In the genomic region with DNA sequence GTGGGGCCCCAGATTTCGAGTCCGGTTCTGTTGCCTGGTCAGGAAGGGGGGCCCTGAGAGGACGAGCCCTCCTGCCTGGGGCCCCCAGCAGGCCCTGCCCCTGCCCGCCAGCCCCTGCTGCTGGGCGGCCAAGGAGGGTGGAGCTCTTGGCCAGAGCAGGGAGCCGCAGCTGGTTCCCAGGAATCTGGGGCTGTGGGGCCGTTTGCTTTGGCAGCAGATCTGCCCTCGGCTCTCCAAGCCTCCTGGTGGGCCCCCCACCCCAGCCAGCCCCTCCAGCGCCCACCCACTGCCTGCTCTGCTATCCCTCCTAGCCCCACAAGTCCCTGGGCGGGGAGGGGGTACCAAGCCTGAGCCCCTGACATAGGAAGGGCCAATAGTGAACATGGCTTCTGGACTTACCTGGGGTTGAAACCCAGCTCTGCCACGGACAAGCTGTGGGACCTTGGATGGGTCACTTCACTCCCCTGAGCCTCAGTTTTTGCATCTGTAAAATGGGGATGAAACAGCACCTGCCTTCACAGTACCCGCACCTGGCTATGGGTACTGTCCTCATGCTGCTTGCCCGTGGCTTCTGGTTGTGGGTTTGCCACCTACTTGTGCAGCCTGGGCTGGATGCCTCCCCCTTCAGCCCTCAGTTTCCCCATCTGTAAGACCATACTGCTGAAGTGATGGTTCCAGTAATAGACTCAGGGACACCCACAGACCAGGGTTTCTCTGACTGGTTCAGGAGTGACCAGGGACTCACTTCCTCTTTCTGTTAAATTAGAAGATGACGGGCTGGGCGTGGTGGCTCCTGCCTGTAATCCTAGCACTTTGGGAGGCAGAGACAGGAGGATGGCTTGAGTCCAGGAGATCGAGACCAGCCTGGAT, we compare ENCODE assay signal across 13 cellular contexts. TPM values are rescaled to one million over a fixed set of nuclear protein-coding genes. Genes with fewer than 3 reads are reported as not detected.
A peak's percentile ranks its signal among the peaks of the same experiment; 100 is the strongest.
DNase-seq lines count a peak whose midpoint lies in the region; ATAC-seq and TF ChIP-seq lines count a peak whose summit lies in the region.
"Had no signal": no experiment of that assay in that cellular context is flagged by ENCODE, and none has a peak within 500 bp of the region (broad histone marks: within the 10 kb centered on the region; RNA-seq: fewer than 3 reads in every experiment).

No MANE protein-coding gene starts in this region.

- POLR2A ChIA-PET in OCI-LY7 (lab: Charles Lee): no interaction called here

- DNase-seq in GM12865 (ENCODE audit: low read depth) (peak; percentile 37), OCI-LY7 (ENCODE audit: low spot score) (peak; percentile 28), gastrocnemius medialis (no peak)
- DNase-seq in NK-92 treated with Interleukin-12 subunit alpha and Interleukin-12 subunit beta, amount 100 ng/mL, for 24 hours (lab: John Stamatoyannopoulos, UW): no peak
- no peak for DNase-seq in stimulated activated naive CD4-positive, alpha-beta T cell (lab: John Stamatoyannopoulos, UW)
- DNase-seq: activated CD8-positive, alpha-beta memory T cell treated with anti-CD3 and anti-CD28 coated beads, Interleukin-2, amount 50 U/mL, for 4 hours; CD8-positive, alpha-beta T cell; immature natural killer cell; NCI-H1105 treated with DMSO at 0.1 percent for 48 hours had no signal

- in situ Hi-C loops in gastrocnemius medialis (cut with MboI; ENCODE audit: low sequenced_read_pairs in 4 of 4): loop anchor here in 1 of 4 donors (25.0 kb wide), 1 partner anchor 138 kb away; no protein-coding TSS in a partner anchor

- no peak for TF ChIP-seq POLR2A in gastroesophageal sphincter (IDR thresholded peaks at IDR 0.05)
- TF ChIP-seq POLR2A in gastrocnemius medialis (IDR thresholded peaks at IDR 0.05): no peak

- 63 to 80% methylated on average over 1 to 8 of the region's 16 CpGs for WGBS in gastroesophageal sphincter (ENCODE audit: low coverage in 1 of 2), 2 donors

- H3K9me2 ChIP-seq in OCI-LY7 (ENCODE audit: insufficient read depth, low read length): no peaks in the 10 kb centered on the region

- H3K27ac ChIP-seq in OCI-LY7 (ENCODE audit: low read depth, low read length, poor library complexity, severe bottlenecking) (no peak overlapping the region), gastroesophageal sphincter (peak overlapping the region; percentile 8 to 100 (median 98)), gastrocnemius medialis (peak overlapping the region; percentile 61 to 80 (median 74))
- H3K27ac ChIP-seq: neutrophil had no signal

- no peak overlapping the region for H2AFZ ChIP-seq in OCI-LY7 (ENCODE audit: low read length)

- ATAC-seq in gastroesophageal sphincter (no peak), gastrocnemius medialis (no peak), GM21619 (IDR thresholded peaks at IDR 0.05; ENCODE audit: unreplicated experiment) (no peak), HG03159 (IDR thresholded peaks at IDR 0.05; ENCODE audit: unreplicated experiment) (no peak)
- ATAC-seq: CD8-positive, alpha-beta T cell had no signal

- no TSS peak for BruUV-seq in OCI-LY7 (replicated peaks; lab: Mats Ljungman, UMichigan)

- H3K4me1 ChIP-seq in OCI-LY7 (ENCODE audit: insufficient read depth, low read length, poor library complexity, severe bottlenecking): peaks cover 10% of the 10 kb centered on the region
- H3K4me1 ChIP-seq in gastroesophageal sphincter: peaks cover 7 to 100% (median 80%) of the 10 kb centered on the region in 3 donors
- peaks cover 30 to 43% of the 10 kb centered on the region in 2 donors for H3K4me1 ChIP-seq in gastrocnemius medialis

- H3K27me3 ChIP-seq in gastroesophageal sphincter (no peaks in the 10 kb centered on the region), gastrocnemius medialis (no peaks in the 10 kb centered on the region)

- no peaks in the 10 kb centered on the region for H3K36me3 ChIP-seq in OCI-LY7 (ENCODE audit: insufficient read depth, low read length)
- H3K36me3 ChIP-seq in gastroesophageal sphincter: no peaks in the 10 kb centered on the region
- H3K36me3 ChIP-seq in gastrocnemius medialis: no peaks in the 10 kb centered on the region
- H3K36me3 ChIP-seq: neutrophil had no signal

- H3K79me2 ChIP-seq in OCI-LY7 (ENCODE audit: insufficient read depth, low read depth, low read length): no peaks in the 10 kb centered on the region

- intact Hi-C loops in OCI-LY7 (cut with micrococcal nuclease; ENCODE audit: unreplicated experiment): no loop called here
- intact Hi-C loops in gastrocnemius medialis (cut with DNase I; ENCODE audit: low total_unique reads): loop anchor here (5.0 kb wide), 1 partner anchor 53 kb away; the partner anchor contains the start of gene TFAP4

- H4K20me1 ChIP-seq in OCI-LY7 (ENCODE audit: insufficient read depth, low read length): no peaks in the 10 kb centered on the region

- TF ChIP-seq CTCF in GM12865 (IDR thresholded peaks at IDR 0.05; ENCODE audit: insufficient read depth, low read depth, low read length, missing control alignments): no peak
- TF ChIP-seq CTCF in OCI-LY7 (conservative IDR thresholded peaks at IDR 0.05; ENCODE audit: low read length): no peak
- no peak for TF ChIP-seq CTCF in gastroesophageal sphincter (IDR thresholded peaks at IDR 0.05)
- TF ChIP-seq CTCF in gastrocnemius medialis (IDR thresholded peaks at IDR 0.05 in 4 of 5, conservative IDR thresholded peaks at IDR 0.05 in 1 of 5): no peak

- no peak for TF ChIP-seq EP300 in gastroesophageal sphincter (IDR thresholded peaks at IDR 0.05)

- CTCF ChIA-PET in OCI-LY7 (lab: Charles Lee; ENCODE audit: unreplicated experiment): no interaction called here

- no peak overlapping the region for H3K4me2 ChIP-seq in OCI-LY7 (ENCODE audit: low read length)

- H3K4me3 ChIP-seq in GM12865 (ENCODE audit: low read depth, low read length) (no peak overlapping the region), OCI-LY7 (ENCODE audit: low read depth, low read length, poor library complexity, severe bottlenecking) (no peak overlapping the region), gastroesophageal sphincter (no peak overlapping the region), gastrocnemius medialis (no peak overlapping the region)

- H3K9me3 ChIP-seq in OCI-LY7 (ENCODE audit: low read length) (no peaks in the 10 kb centered on the region), gastroesophageal sphincter (no peaks in the 10 kb centered on the region), gastrocnemius medialis (no peaks in the 10 kb centered on the region)
- H3K9me3 ChIP-seq: neutrophil had no signal

RNA-seq across cellular contexts. Expression of gene GLIS2, which starts 9.2 kb away (rescaled TPM):
- total RNA-seq in OCI-LY7 (2014; rRNA removed; shearing (Covaris generic)): not detected in 2 replicates
- total RNA-seq in OCI-LY7 (2022) (0.08 TPM in 1 of 2 replicates, not detected in the other), gastroesophageal sphincter (10 to 100 TPM in 1 of 4 donors, 1 to 10 TPM in 3; 5.7 to 26.9 (median 7.9) TPM), gastrocnemius medialis (under 1 TPM in 3 of 4 donors, not detected in 1; 0.81 to 0.95 (median 0.95) TPM)
- total RNA-seq: CD8-positive, alpha-beta T cell had no signal

RNA-seq across cellular contexts. Expression of gene PAM16, which starts 26.0 kb away (rescaled TPM):
- 80.6 and 92.1 TPM in 2 replicates for total RNA-seq in OCI-LY7 (2014; rRNA removed; shearing (Covaris generic))
- total RNA-seq in OCI-LY7 (2022) (77.4 and 82.4 TPM in 2 replicates), gastroesophageal sphincter (10 to 100 TPM; 26.0 to 37.3 (median 34.7) TPM), gastrocnemius medialis (100 to 1,000 TPM; 112 to 174 (median 132) TPM)

RNA-seq across cellular contexts. Expression of gene VASN, which starts 46.5 kb away (rescaled TPM):
- total RNA-seq in OCI-LY7 (2014; rRNA removed; shearing (Covaris generic)): not detected in 2 replicates
- not detected in 2 replicates for total RNA-seq in OCI-LY7 (2022)
- total RNA-seq in gastroesophageal sphincter: 10 to 100 TPM in 3 of 4 donors, 1 to 10 TPM in 1; 6.8 to 35.8 (median 19.9) TPM
- 10 to 100 TPM in 1 of 4 donors, 1 to 10 TPM in 3; 2.4 to 12.8 (median 3.7) TPM for total RNA-seq in gastrocnemius medialis

RNA-seq across cellular contexts. Expression of gene TFAP4, which starts 52.3 kb away (rescaled TPM):
- 30.8 and 41.2 TPM in 2 replicates for total RNA-seq in OCI-LY7 (2014; rRNA removed; shearing (Covaris generic))
- 41.9 and 43.2 TPM in 2 replicates for total RNA-seq in OCI-LY7 (2022)
- total RNA-seq in gastroesophageal sphincter: 1 to 10 TPM; 3.3 to 5.9 (median 4.7) TPM
- total RNA-seq in gastrocnemius medialis: 1 to 10 TPM; 3.2 to 5.0 (median 4.1) TPM

Comparison
In these comparisons a context has a peak if more than half of its experiments do, and no peak if none do; other contexts are left out.
1. DNase-seq: peak in GM12865 (single experiment) and OCI-LY7 (single experiment); none in gastrocnemius medialis (0 of 2), NK-92 treated with Interleukin-12 subunit alpha and Interleukin-12 subunit beta, amount 100 ng/mL, for 24 hours (single experiment) and stimulated activated naive CD4-positive, alpha-beta T cell (0 of 6).